Comparison of ENCODE assay signal across 1 cellular context in genomic region chr17:42555122-42555622, GRCh38.
TF ChIP-seq lines count a peak whose summit lies in the region.

No MANE protein-coding gene starts in this region.

TF ChIP-seq in K562, 482 proteins besides CTCF, POLR2A, EP300 and RAD21:
- TF ChIP-seq ELK3 (CRISPR knock-in tag; IDR thresholded peaks at IDR 0.05), result no peak
- no peak for TF ChIP-seq BCOR (IDR thresholded peaks at IDR 0.05)
- TF ChIP-seq RFX5 (IDR thresholded peaks at IDR 0.05; ENCODE audit: low read depth, low read length), result no peak
- TF ChIP-seq ZNF395 (CRISPR knock-in tag; IDR thresholded peaks at IDR 0.05), result 0 out of 2 replicates have a peak, but pooled peaks have one; percentile 7
- no peak for TF ChIP-seq PBX2 (CRISPR knock-in tag; IDR thresholded peaks at IDR 0.05; ENCODE audit: low read depth)
- TF ChIP-seq PBX2 (tag; conservative IDR thresholded peaks at IDR 0.05; ENCODE audit: low read depth), result 0 out of 2 replicates have a peak, but pooled peaks have one; percentile 28
- peak; percentile 34; the same call in 1 of the 2 replicates for TF ChIP-seq PKNOX1 (IDR thresholded peaks at IDR 0.05)
- no peak for TF ChIP-seq PML (IDR thresholded peaks at IDR 0.05; ENCODE audit: low read length)
- TF ChIP-seq MEIS2 (IDR thresholded peaks at IDR 0.05; ENCODE audit: partially characterized antibody), result peak; percentile 39
- TF ChIP-seq HMBOX1 (IDR thresholded peaks at IDR 0.05), result no peak
- no peak for TF ChIP-seq MAX (CRISPR knock-in tag; IDR thresholded peaks at IDR 0.05)
